ENCODE assay signal across 25 cellular contexts in the genomic region with DNA sequence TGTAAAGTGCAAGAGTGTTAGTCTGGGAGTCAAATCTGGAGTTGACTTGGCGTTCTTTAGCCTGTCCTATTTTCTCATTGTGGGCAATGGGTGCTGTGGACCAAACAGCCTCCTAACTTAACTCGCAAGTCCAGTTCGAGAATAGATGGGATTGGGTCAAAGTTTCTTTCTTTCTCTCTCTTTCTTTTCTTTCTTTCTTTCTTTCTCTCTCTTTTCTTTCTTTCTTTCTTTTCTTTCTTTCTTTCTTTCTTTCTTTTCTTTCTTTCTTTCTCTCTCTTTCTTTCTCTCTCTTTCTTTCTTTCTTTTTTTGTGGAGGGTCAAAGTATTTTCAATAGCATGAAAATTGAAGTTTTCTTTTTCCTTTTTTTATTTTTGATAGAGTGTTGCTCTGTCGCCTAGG.
"Had no signal": no experiment of that assay in that cellular context is flagged by ENCODE, and none has a peak within 500 bp of the region (broad histone marks: within the 10 kb centered on the region; RNA-seq: fewer than 3 reads in every experiment).

No MANE protein-coding gene starts in this region.

- DNase-seq: activated CD4-positive, alpha-beta T cell treated with anti-CD3 and anti-CD28 coated beads, Interleukin-2, amount 10 ng/mL, durations not matched to agents 24 days and 14 days; activated CD4-positive, alpha-beta T cell treated with anti-CD3 and anti-CD28 coated beads, Interleukin-2, amount 50 U/mL, for 48 hours; activated CD4-positive, CD25-positive, alpha-beta regulatory T cell treated with anti-CD3 and anti-CD28 coated beads, Interleukin-2, amount 50 U/mL, for 72 hours; activated CD8-positive, alpha-beta memory T cell treated with anti-CD3 and anti-CD28 coated beads for 24 hours; activated naive CD4-positive, alpha-beta T cell treated with anti-CD3 and anti-CD28 coated beads, Interleukin-2, amount 50 U/mL, for 16 hours; activated T-cell treated with anti-CD3 and anti-CD28 coated beads, Interleukin-2, amount 50 U/mL, for 4 hours; amniotic stem cell; body of pancreas; KG1; MG63; MV-4-11; NCI-H1105; NCI-H1436; NCI-H1694 treated with DMSO at 0.1 percent for 48 hours; NCI-H2029 treated with DMSO at 0.1 percent for 48 hours; NCI-H510A treated with DMSO at 0.1 percent for 48 hours; NCI-H69; SHP77; T-helper 9 cell had no signal

- H3K4me3 ChIP-seq: ascending aorta, body of pancreas, MG63, SJSA1 had no signal

- H3K27ac ChIP-seq: ascending aorta, body of pancreas, SJSA1 had no signal

- H3K27ac Mint-ChIP-seq: activated CD4-positive, alpha-beta T cell treated with anti-CD3 and anti-CD28 coated beads, Interleukin-2, amount 10 ng/mL, durations not matched to agents 24 days and 14 days; T-helper 1 cell treated with Interleukin-12 subunit alpha and Interleukin-12 subunit beta and Interleukin-4 antibody, amounts not matched to agents 30 μg/mL and 1 μg/mL, for 36 hours; WTC11 had no signal

- H3K4me3 Mint-ChIP-seq: activated CD4-positive, alpha-beta T cell treated with anti-CD3 and anti-CD28 coated beads, Interleukin-2, amount 10 ng/mL, durations not matched to agents 24 days and 14 days; activated T-cell treated with anti-CD3 and anti-CD28 coated beads, Interleukin-2, amount 50 U/mL, for 4 hours; T-helper 1 cell treated with Interleukin-12 subunit alpha and Interleukin-12 subunit beta and Interleukin-4 antibody, amounts not matched to agents 30 μg/mL and 1 μg/mL, for 36 hours; WTC11 had no signal

- H3K27me3 ChIP-seq: ascending aorta, body of pancreas, MG63, SJSA1 had no signal

- ATAC-seq: activated T-cell treated with anti-CD3 and anti-CD28 coated beads, Interleukin-2, amount 50 U/mL, for 4 hours; body of pancreas; SK-N-SH treated with all-trans-retinoic acid at 6 μM for 48 hours; WTC11 had no signal

- H3K36me3 ChIP-seq: ascending aorta, MG63, SJSA1 had no signal

- H3K9me3 ChIP-seq: ascending aorta, body of pancreas, MG63, SJSA1 had no signal

- FAIRE-seq: RCC 7860 had no signal

- H3K27me3 Mint-ChIP-seq: activated CD4-positive, alpha-beta T cell treated with anti-CD3 and anti-CD28 coated beads, Interleukin-2, amount 10 ng/mL, durations not matched to agents 24 days and 14 days had no signal

- H3K9me3 Mint-ChIP-seq: activated CD4-positive, alpha-beta T cell treated with anti-CD3 and anti-CD28 coated beads, Interleukin-2, amount 10 ng/mL, durations not matched to agents 24 days and 14 days; activated T-cell treated with anti-CD3 and anti-CD28 coated beads, Interleukin-2, amount 50 U/mL, for 4 hours; T-helper 1 cell treated with Interleukin-12 subunit alpha and Interleukin-12 subunit beta and Interleukin-4 antibody, amounts not matched to agents 30 μg/mL and 1 μg/mL, for 36 hours; WTC11 had no signal
